ENCODE assay signal across 32 cellular contexts in the genomic region with DNA sequence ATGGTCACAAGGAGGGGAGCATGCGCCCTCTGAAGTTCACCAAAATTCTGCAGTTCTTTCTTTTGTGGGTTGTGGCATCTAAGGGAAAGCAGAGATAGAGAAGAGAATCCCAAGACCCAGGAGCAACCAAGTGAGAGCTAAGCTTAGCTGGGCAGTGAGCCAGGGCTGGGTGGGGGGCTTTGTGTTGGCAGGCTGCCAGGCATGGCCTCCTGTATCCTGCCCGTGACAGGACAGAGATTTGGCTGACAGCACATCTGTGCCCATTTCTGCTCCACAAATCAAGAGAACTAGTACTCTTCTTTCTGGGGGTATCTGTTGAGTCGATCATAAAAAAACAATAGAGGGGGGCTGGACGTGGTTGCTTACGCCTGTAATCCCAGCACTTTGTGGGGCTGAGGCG.
"Had no signal": no experiment of that assay in that cellular context is flagged by ENCODE, and none has a peak within 500 bp of the region (broad histone marks: within the 10 kb centered on the region; RNA-seq: fewer than 3 reads in every experiment).

No MANE protein-coding gene starts in this region.

- H3K9me3 ChIP-seq: MG63, SJSA1 had no signal

- H3K27me3 Mint-ChIP-seq: activated B cell treated with CpG ODN at 0.5 μM for 24 hours; activated CD4-positive, alpha-beta memory T cell treated with anti-CD3 and anti-CD28 coated beads, Interleukin-2, amount 10 ng/mL, durations not matched to agents 7 days and 5 days; activated CD8-positive, alpha-beta memory T cell treated with anti-CD3 and anti-CD28 coated beads, Interleukin-2, amount 10 ng/mL, durations not matched to agents 7 days and 5 days; activated naive CD4-positive, alpha-beta T cell treated with anti-CD3 and anti-CD28 coated beads, Interleukin-2, amount 10 ng/mL, durations not matched to agents 7 days and 5 days; activated naive CD8-positive, alpha-beta T cell; activated naive CD8-positive, alpha-beta T cell treated with anti-CD3 and anti-CD28 coated beads, Interleukin-2, amount 50 U/mL, for 24 hours had no signal

- H3K4me1 Mint-ChIP-seq: activated B cell treated with CpG ODN at 0.5 μM for 24 hours; activated CD4-positive, alpha-beta memory T cell treated with anti-CD3 and anti-CD28 coated beads, Interleukin-2, amount 10 ng/mL, durations not matched to agents 7 days and 5 days; activated CD8-positive, alpha-beta memory T cell treated with anti-CD3 and anti-CD28 coated beads, Interleukin-2, amount 10 ng/mL, durations not matched to agents 7 days and 5 days; activated naive CD4-positive, alpha-beta T cell treated with anti-CD3 and anti-CD28 coated beads, Interleukin-2, amount 10 ng/mL, durations not matched to agents 7 days and 5 days; activated naive CD8-positive, alpha-beta T cell treated with anti-CD3 and anti-CD28 coated beads, Interleukin-2, amount 50 U/mL, for 24 hours had no signal

- H3K4me3 Mint-ChIP-seq: activated B cell treated with CpG ODN at 0.5 μM for 24 hours; activated CD4-positive, alpha-beta memory T cell treated with anti-CD3 and anti-CD28 coated beads, Interleukin-2, amount 10 ng/mL, durations not matched to agents 7 days and 5 days; activated CD8-positive, alpha-beta memory T cell treated with anti-CD3 and anti-CD28 coated beads, Interleukin-2, amount 10 ng/mL, durations not matched to agents 7 days and 5 days; activated naive CD4-positive, alpha-beta T cell treated with anti-CD3 and anti-CD28 coated beads, Interleukin-2, amount 10 ng/mL, durations not matched to agents 7 days and 5 days; activated naive CD8-positive, alpha-beta T cell; activated naive CD8-positive, alpha-beta T cell treated with anti-CD3 and anti-CD28 coated beads, Interleukin-2, amount 50 U/mL, for 24 hours; brain had no signal

- H3K4me3 ChIP-seq: MG63, SJSA1 had no signal

- H3K27me3 ChIP-seq: MG63, SJSA1 had no signal

- DNase-seq: activated B cell treated with CpG ODN at 0.5 μM for 24 hours; activated CD4-positive, alpha-beta memory T cell treated with anti-CD3 and anti-CD28 coated beads, Interleukin-2, amount 10 ng/mL, durations not matched to agents 7 days and 5 days; activated CD4-positive, alpha-beta T cell treated with anti-CD3 and anti-CD28 coated beads for 4 hours; activated CD4-positive, CD25-positive, alpha-beta regulatory T cell treated with anti-CD3 and anti-CD28 coated beads, Interleukin-2, amount 50 U/mL, for 72 hours; activated CD8-positive, alpha-beta memory T cell treated with anti-CD3 and anti-CD28 coated beads for 24 hours; activated CD8-positive, alpha-beta memory T cell treated with anti-CD3 and anti-CD28 coated beads, Interleukin-2, amount 10 ng/mL, durations not matched to agents 7 days and 5 days; activated CD8-positive, alpha-beta memory T cell treated with anti-CD3 and anti-CD28 coated beads, Interleukin-2, amount 50 U/mL, for 48 hours; activated effector memory CD4-positive, alpha-beta T cell treated with Interleukin-2 at 50 U/mL for 16 hours; activated naive CD4-positive, alpha-beta T cell treated with anti-CD3 and anti-CD28 coated beads, Interleukin-2, amount 10 ng/mL, durations not matched to agents 7 days and 5 days; activated naive CD8-positive, alpha-beta T cell treated with anti-CD3 and anti-CD28 coated beads, Interleukin-2, amount 50 U/mL, for 24 hours; activated T-cell treated with anti-CD3 and anti-CD28 coated beads, Interleukin-2, amount 50 U/mL, for 48 hours; caudate nucleus; cerebellar nuclear complex; Kasumi-1; MG63; NCI-H1048; NCI-H1105 treated with DMSO at 0.1 percent for 48 hours; NCI-H1436; NCI-H1694; NCI-H1930; NCI-H2227 treated with DMSO at 0.1 percent for 48 hours; NCI-H774; SHP77; SW 1271; T-helper 1 cell; T-helper 2 cell; T-helper 9 cell had no signal

- H3K27ac Mint-ChIP-seq: activated B cell treated with CpG ODN at 0.5 μM for 24 hours; activated CD4-positive, alpha-beta memory T cell treated with anti-CD3 and anti-CD28 coated beads, Interleukin-2, amount 10 ng/mL, durations not matched to agents 7 days and 5 days; activated CD8-positive, alpha-beta memory T cell treated with anti-CD3 and anti-CD28 coated beads, Interleukin-2, amount 10 ng/mL, durations not matched to agents 7 days and 5 days; activated naive CD4-positive, alpha-beta T cell treated with anti-CD3 and anti-CD28 coated beads, Interleukin-2, amount 10 ng/mL, durations not matched to agents 7 days and 5 days; activated naive CD8-positive, alpha-beta T cell; activated naive CD8-positive, alpha-beta T cell treated with anti-CD3 and anti-CD28 coated beads, Interleukin-2, amount 50 U/mL, for 24 hours; brain had no signal

- H3K36me3 Mint-ChIP-seq: activated CD8-positive, alpha-beta memory T cell treated with anti-CD3 and anti-CD28 coated beads, Interleukin-2, amount 10 ng/mL, durations not matched to agents 7 days and 5 days; activated naive CD4-positive, alpha-beta T cell treated with anti-CD3 and anti-CD28 coated beads, Interleukin-2, amount 10 ng/mL, durations not matched to agents 7 days and 5 days had no signal

- ATAC-seq: activated CD8-positive, alpha-beta memory T cell treated with anti-CD3 and anti-CD28 coated beads, Interleukin-2, amount 10 ng/mL, durations not matched to agents 7 days and 5 days; activated naive CD8-positive, alpha-beta T cell treated with anti-CD3 and anti-CD28 coated beads, Interleukin-2, amount 50 U/mL, for 24 hours; Panc1 had no signal

- H3K4me1 ChIP-seq: SJSA1 had no signal

- H3K36me3 ChIP-seq: MG63, SJSA1 had no signal

- H3K27ac ChIP-seq: SJSA1, VCaP had no signal

- H3K9me3 Mint-ChIP-seq: activated B cell treated with CpG ODN at 0.5 μM for 24 hours; activated CD4-positive, alpha-beta memory T cell treated with anti-CD3 and anti-CD28 coated beads, Interleukin-2, amount 10 ng/mL, durations not matched to agents 7 days and 5 days; activated naive CD4-positive, alpha-beta T cell treated with anti-CD3 and anti-CD28 coated beads, Interleukin-2, amount 10 ng/mL, durations not matched to agents 7 days and 5 days; activated naive CD8-positive, alpha-beta T cell treated with anti-CD3 and anti-CD28 coated beads, Interleukin-2, amount 50 U/mL, for 24 hours had no signal
